In genomic region chr7:157575181-157575580, GRCh38 we compare ENCODE assay signal across 16 cellular contexts.
DNase-seq lines count a peak whose midpoint lies in the region; ATAC-seq and TF ChIP-seq lines count a peak whose summit lies in the region.
"Had no signal": no experiment of that assay in that cellular context is flagged by ENCODE, and none has a peak within 500 bp of the region (broad histone marks: within the 10 kb centered on the region; RNA-seq: fewer than 3 reads in every experiment).

No MANE protein-coding gene starts in this region.

- POLR2A ChIA-PET in activated CD8-positive, alpha-beta T cell treated with anti-CD3 and anti-CD28 coated beads, Interleukin-2, amount 10 ng/mL, durations not matched to agents 7 days and 5 days (lab: Charles Lee): no interaction called here

- DNase-seq in activated naive CD8-positive, alpha-beta T cell treated with anti-CD3 and anti-CD28 coated beads for 36 hours: no peak
- no peak for DNase-seq in activated CD8-positive, alpha-beta T cell treated with anti-CD3 and anti-CD28 coated beads, Interleukin-2, amount 10 ng/mL, durations not matched to agents 7 days and 5 days
- DNase-seq in neural crest cell (ENCODE audit: low read depth, low spot score) (no peak), NCI-H226 (no peak), cerebellar nuclear complex (lab: John Stamatoyannopoulos, UW) (no peak)
- DNase-seq in stimulated activated naive CD8-positive, alpha-beta T cell treated with anti-CD3 and anti-CD28 coated beads, Interleukin-15, amount 100 ng/mL, for 72 hours: no peak
- DNase-seq: ACHN; C1 segment of cervical spinal cord; Caco-2; CD8-positive, alpha-beta T cell; DND-41; GDM1; H7 had no signal

- CTCF ChIA-PET in activated CD8-positive, alpha-beta T cell treated with anti-CD3 and anti-CD28 coated beads, Interleukin-2, amount 10 ng/mL, durations not matched to agents 7 days and 5 days (lab: Charles Lee): no interaction called here

- H3K27ac Mint-ChIP-seq in activated naive CD8-positive, alpha-beta T cell: no peak overlapping the region
- H3K27ac Mint-ChIP-seq in activated naive CD8-positive, alpha-beta T cell treated with anti-CD3 and anti-CD28 coated beads for 36 hours: no peak overlapping the region
- H3K27ac Mint-ChIP-seq in activated CD8-positive, alpha-beta T cell treated with anti-CD3 and anti-CD28 coated beads, Interleukin-2, amount 10 ng/mL, durations not matched to agents 7 days and 5 days: peak overlapping the region; percentile 6
- H3K27ac Mint-ChIP-seq in neural crest cell (ENCODE audit: unreplicated experiment): peak overlapping the region; percentile 30
- no peak overlapping the region for H3K27ac Mint-ChIP-seq in stimulated activated naive CD8-positive, alpha-beta T cell treated with anti-CD3 and anti-CD28 coated beads, Interleukin-15, amount 100 ng/mL, for 72 hours
- H3K27ac Mint-ChIP-seq: B cell, GM23338 had no signal

- H3K4me3 Mint-ChIP-seq in activated naive CD8-positive, alpha-beta T cell: peak overlapping the region; percentile 20
- no peak overlapping the region for H3K4me3 Mint-ChIP-seq in activated naive CD8-positive, alpha-beta T cell treated with anti-CD3 and anti-CD28 coated beads for 36 hours
- H3K4me3 Mint-ChIP-seq in activated CD8-positive, alpha-beta T cell treated with anti-CD3 and anti-CD28 coated beads, Interleukin-2, amount 10 ng/mL, durations not matched to agents 7 days and 5 days: no peak overlapping the region
- no peak overlapping the region for H3K4me3 Mint-ChIP-seq in neural crest cell
- H3K4me3 Mint-ChIP-seq in stimulated activated naive CD8-positive, alpha-beta T cell treated with anti-CD3 and anti-CD28 coated beads, Interleukin-15, amount 100 ng/mL, for 72 hours: no peak overlapping the region
- H3K4me3 Mint-ChIP-seq: GM23338 had no signal

- H3K36me3 Mint-ChIP-seq in activated naive CD8-positive, alpha-beta T cell: no peaks in the 10 kb centered on the region
- H3K36me3 Mint-ChIP-seq in activated naive CD8-positive, alpha-beta T cell treated with anti-CD3 and anti-CD28 coated beads for 36 hours: no peaks in the 10 kb centered on the region
- peaks cover 6% of the 10 kb centered on the region for H3K36me3 Mint-ChIP-seq in activated CD8-positive, alpha-beta T cell treated with anti-CD3 and anti-CD28 coated beads, Interleukin-2, amount 10 ng/mL, durations not matched to agents 7 days and 5 days (ENCODE audit: low read depth)
- peaks cover 11% of the 10 kb centered on the region for H3K36me3 Mint-ChIP-seq in neural crest cell (ENCODE audit: low read depth)
- H3K36me3 Mint-ChIP-seq: CD8-positive, alpha-beta T cell had no signal

- H3K27me3 Mint-ChIP-seq in activated naive CD8-positive, alpha-beta T cell: no peaks in the 10 kb centered on the region
- H3K27me3 Mint-ChIP-seq in activated naive CD8-positive, alpha-beta T cell treated with anti-CD3 and anti-CD28 coated beads for 36 hours: no peaks in the 10 kb centered on the region
- peaks cover 22% of the 10 kb centered on the region for H3K27me3 Mint-ChIP-seq in activated CD8-positive, alpha-beta T cell treated with anti-CD3 and anti-CD28 coated beads, Interleukin-2, amount 10 ng/mL, durations not matched to agents 7 days and 5 days (ENCODE audit: low read depth)
- H3K27me3 Mint-ChIP-seq in neural crest cell (ENCODE audit: low read depth): no peaks in the 10 kb centered on the region
- peaks cover 7% of the 10 kb centered on the region for H3K27me3 Mint-ChIP-seq in stimulated activated naive CD8-positive, alpha-beta T cell treated with anti-CD3 and anti-CD28 coated beads, Interleukin-15, amount 100 ng/mL, for 72 hours
- H3K27me3 Mint-ChIP-seq: B cell had no signal

- ATAC-seq in activated CD8-positive, alpha-beta T cell treated with anti-CD3 and anti-CD28 coated beads, Interleukin-2, amount 10 ng/mL, durations not matched to agents 7 days and 5 days: no peak
- ATAC-seq in stimulated activated naive CD8-positive, alpha-beta T cell treated with anti-CD3 and anti-CD28 coated beads, Interleukin-15, amount 100 ng/mL, for 72 hours: no peak
- ATAC-seq: GM23338 had no signal

- no peaks in the 10 kb centered on the region for H3K9me3 Mint-ChIP-seq in activated naive CD8-positive, alpha-beta T cell (ENCODE audit: low read depth)
- no peaks in the 10 kb centered on the region for H3K9me3 Mint-ChIP-seq in activated naive CD8-positive, alpha-beta T cell treated with anti-CD3 and anti-CD28 coated beads for 36 hours
- H3K9me3 Mint-ChIP-seq in activated CD8-positive, alpha-beta T cell treated with anti-CD3 and anti-CD28 coated beads, Interleukin-2, amount 10 ng/mL, durations not matched to agents 7 days and 5 days (ENCODE audit: insufficient read depth): no peaks in the 10 kb centered on the region
- no peaks in the 10 kb centered on the region for H3K9me3 Mint-ChIP-seq in neural crest cell
- no peaks in the 10 kb centered on the region for H3K9me3 Mint-ChIP-seq in stimulated activated naive CD8-positive, alpha-beta T cell treated with anti-CD3 and anti-CD28 coated beads, Interleukin-15, amount 100 ng/mL, for 72 hours
- H3K9me3 Mint-ChIP-seq: CD8-positive, alpha-beta T cell had no signal

- H3K4me1 Mint-ChIP-seq in activated naive CD8-positive, alpha-beta T cell (ENCODE audit: low read depth): peaks cover 26% of the 10 kb centered on the region
- H3K4me1 Mint-ChIP-seq in activated naive CD8-positive, alpha-beta T cell treated with anti-CD3 and anti-CD28 coated beads for 36 hours: peaks cover 22% of the 10 kb centered on the region
- peaks cover 44% of the 10 kb centered on the region for H3K4me1 Mint-ChIP-seq in activated CD8-positive, alpha-beta T cell treated with anti-CD3 and anti-CD28 coated beads, Interleukin-2, amount 10 ng/mL, durations not matched to agents 7 days and 5 days (ENCODE audit: low read depth)
- peaks cover 36% of the 10 kb centered on the region for H3K4me1 Mint-ChIP-seq in neural crest cell
- H3K4me1 Mint-ChIP-seq in stimulated activated naive CD8-positive, alpha-beta T cell treated with anti-CD3 and anti-CD28 coated beads, Interleukin-15, amount 100 ng/mL, for 72 hours: peaks cover 50% of the 10 kb centered on the region
- H3K4me1 Mint-ChIP-seq: GM23338 had no signal

- TF ChIP-seq CTCF in neural crest cell (conservative IDR thresholded peaks at IDR 0.05): no peak

Comparison
In these comparisons a context has a peak if more than half of its experiments do, and no peak if none do; other contexts are left out.
1. H3K27ac Mint-ChIP-seq: peak in activated CD8-positive, alpha-beta T cell treated with anti-CD3 and anti-CD28 coated beads, Interleukin-2, amount 10 ng/mL, durations not matched to agents 7 days and 5 days (single experiment) and neural crest cell (single experiment); none in activated naive CD8-positive, alpha-beta T cell (single experiment), activated naive CD8-positive, alpha-beta T cell treated with anti-CD3 and anti-CD28 coated beads for 36 hours (single experiment) and stimulated activated naive CD8-positive, alpha-beta T cell treated with anti-CD3 and anti-CD28 coated beads, Interleukin-15, amount 100 ng/mL, for 72 hours (0 of 2).